Comparison of ENCODE assay signal across 20 cellular contexts in the genomic region with DNA sequence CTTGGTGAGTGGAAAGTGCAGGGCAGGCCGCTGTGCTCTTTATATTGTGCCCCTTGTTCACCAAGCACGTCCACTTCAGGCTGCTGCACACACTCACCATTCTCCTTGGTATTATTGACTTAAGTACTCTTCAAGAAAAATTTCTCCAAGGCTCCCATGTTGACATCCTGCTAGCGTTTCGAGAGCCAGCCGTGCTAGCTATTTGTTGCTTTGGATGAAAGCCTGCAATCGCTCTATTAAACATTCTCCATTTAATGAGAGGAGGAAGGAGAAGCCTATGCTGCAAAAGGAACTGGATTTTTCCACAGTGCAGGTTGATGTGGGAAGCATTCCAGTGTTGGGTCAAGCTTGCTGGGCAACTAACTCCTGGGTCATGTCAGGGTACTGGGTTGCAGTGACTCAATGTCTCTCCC.
DNase-seq lines count a peak whose midpoint lies in the region; ATAC-seq and TF ChIP-seq lines count a peak whose summit lies in the region.
"Had no signal": no experiment of that assay in that cellular context is flagged by ENCODE, and none has a peak within 500 bp of the region (broad histone marks: within the 10 kb centered on the region; RNA-seq: fewer than 3 reads in every experiment).

No MANE protein-coding gene starts in this region.

- H3K9me2 ChIP-seq in Loucy (replicated peaks; ENCODE audit: low read depth, low read length): no peaks in the 10 kb centered on the region

- no peaks in the 10 kb centered on the region for H3K27me3 Mint-ChIP-seq in activated naive CD8-positive, alpha-beta T cell treated with anti-CD3 and anti-CD28 coated beads for 36 hours

- no peak for TF ChIP-seq EP300 in upper lobe of left lung (IDR thresholded peaks at IDR 0.05)

- no peak overlapping the region for H3K4me3 ChIP-seq in Loucy (ENCODE audit: low read length, poor library complexity, severe bottlenecking)
- H3K4me3 ChIP-seq in body of pancreas: no peak overlapping the region
- H3K4me3 ChIP-seq in lower lobe of right lung: no peak overlapping the region
- no peak overlapping the region for H3K4me3 ChIP-seq in upper lobe of left lung
- H3K4me3 ChIP-seq: GM23248, HAP-1, K562 had no signal

- H3K9me3 ChIP-seq in Loucy (ENCODE audit: insufficient read depth, low read depth, low read length): peaks cover 3% of the 10 kb centered on the region; the same call in 1 of the 2 replicates
- no peaks in the 10 kb centered on the region for H3K9me3 ChIP-seq in body of pancreas
- H3K9me3 ChIP-seq in lower lobe of right lung: peaks cover 2% of the 10 kb centered on the region
- H3K9me3 ChIP-seq in upper lobe of left lung: no peaks in the 10 kb centered on the region
- H3K9me3 ChIP-seq: HAP-1 had no signal

- no peaks in the 10 kb centered on the region for H3K27me3 ChIP-seq in Loucy (ENCODE audit: insufficient read depth, low read length, poor library complexity, severe bottlenecking)
- H3K27me3 ChIP-seq in body of pancreas: no peaks in the 10 kb centered on the region
- no peaks in the 10 kb centered on the region for H3K27me3 ChIP-seq in lower lobe of right lung (ENCODE audit: low read depth)
- no peaks in the 10 kb centered on the region for H3K27me3 ChIP-seq in upper lobe of left lung

- DNase-seq in body of pancreas (peak in 2 of 4 donors; percentile 22 to 30), lower lobe of right lung (peak; percentile 78), upper lobe of left lung (peak in 1 of 2 donors; percentile 82)
- DNase-seq in stimulated activated CD4-positive, alpha-beta T cell treated with anti-CD3 and anti-CD28 coated beads, Interleukin-4, amount 100 ng/mL, for 1 hour: no peak
- no peak for DNase-seq in activated naive CD8-positive, alpha-beta T cell treated with anti-CD3 and anti-CD28 coated beads for 36 hours
- DNase-seq: ACHN, NCI-H2081, NCI-H510A treated with DMSO at 0.1 percent for 48 hours, NCI-H774, PC-3, SIG-M5, T-helper 1 cell had no signal

- no peak overlapping the region for H2AFZ ChIP-seq in Loucy (ENCODE audit: low read length)
- H2AFZ ChIP-seq: GM23248 had no signal

- H3F3A ChIP-seq in Loucy (ENCODE audit: low read depth): no peaks in the 10 kb centered on the region

- H3K27ac Mint-ChIP-seq in activated naive CD8-positive, alpha-beta T cell treated with anti-CD3 and anti-CD28 coated beads for 36 hours: no peak overlapping the region
- H3K27ac Mint-ChIP-seq: CD14-positive monocyte had no signal

- peak overlapping the region; percentile 29 for H3K9ac ChIP-seq in Loucy (ENCODE audit: low read depth, low read length, poor library complexity, severe bottlenecking)
- H3K9ac ChIP-seq: GM23248 had no signal

- H3K36me3 Mint-ChIP-seq in activated naive CD8-positive, alpha-beta T cell treated with anti-CD3 and anti-CD28 coated beads for 36 hours: no peaks in the 10 kb centered on the region
- H3K36me3 Mint-ChIP-seq: CD14-positive monocyte had no signal

- no peak for TF ChIP-seq CTCF in Loucy (conservative IDR thresholded peaks at IDR 0.05; ENCODE audit: low read length)
- no peak for TF ChIP-seq CTCF in body of pancreas (IDR thresholded peaks at IDR 0.05)
- no peak for TF ChIP-seq CTCF in lower lobe of right lung (IDR thresholded peaks at IDR 0.05)
- TF ChIP-seq CTCF in upper lobe of left lung (IDR thresholded peaks at IDR 0.05): no peak

- H3K9me3 Mint-ChIP-seq in activated naive CD8-positive, alpha-beta T cell treated with anti-CD3 and anti-CD28 coated beads for 36 hours: peaks cover 5% of the 10 kb centered on the region

- H3K4me1 ChIP-seq in Loucy (ENCODE audit: insufficient read depth, low read length, poor library complexity, severe bottlenecking) (peaks cover 54% of the 10 kb centered on the region), body of pancreas (peaks cover 18% of the 10 kb centered on the region), lower lobe of right lung (peaks cover 4% of the 10 kb centered on the region), upper lobe of left lung (peaks cover 0 to 15% (median 4%) of the 10 kb centered on the region in 4 donors)
- H3K4me1 ChIP-seq: HAP-1 had no signal

- H3K79me2 ChIP-seq in Loucy (ENCODE audit: insufficient read depth, low read length): no peaks in the 10 kb centered on the region

- no peaks in the 10 kb centered on the region for H4K20me1 ChIP-seq in Loucy (ENCODE audit: insufficient read depth, low read length, poor library complexity, severe bottlenecking)

- H3K36me3 ChIP-seq in Loucy (ENCODE audit: insufficient read depth, low read length) (no peaks in the 10 kb centered on the region; the same call in 1 of the 2 replicates), body of pancreas (replicated peaks in 1 of 2; ENCODE audit: insufficient read depth in 1 of 2, low read depth in 2 of 2) (no peaks in the 10 kb centered on the region), lower lobe of right lung (no peaks in the 10 kb centered on the region), upper lobe of left lung (no peaks in the 10 kb centered on the region)
- H3K36me3 ChIP-seq: HAP-1 had no signal

- peaks cover 22% of the 10 kb centered on the region for H3K4me1 Mint-ChIP-seq in activated naive CD8-positive, alpha-beta T cell treated with anti-CD3 and anti-CD28 coated beads for 36 hours

- H3K4me2 ChIP-seq in Loucy (ENCODE audit: low read depth, low read length, poor library complexity, severe bottlenecking): no peak overlapping the region

- TF ChIP-seq POLR2A in body of pancreas (IDR thresholded peaks at IDR 0.05) (no peak), upper lobe of left lung (IDR thresholded peaks at IDR 0.05) (no peak)

- H3K4me3 Mint-ChIP-seq in activated naive CD8-positive, alpha-beta T cell treated with anti-CD3 and anti-CD28 coated beads for 36 hours: no peak overlapping the region
- H3K4me3 Mint-ChIP-seq: CD14-positive monocyte had no signal

- peak; percentile 66 for ATAC-seq in body of pancreas
- peak; percentile 89 to 96 for ATAC-seq in lower lobe of right lung
- peak; percentile 48 to 83 for ATAC-seq in upper lobe of left lung (ENCODE audit: low FRiP score in 2 of 2)
- ATAC-seq in GM21723 (IDR thresholded peaks at IDR 0.05; ENCODE audit: unreplicated experiment): no peak
- ATAC-seq in HG03039 (IDR thresholded peaks at IDR 0.05; ENCODE audit: unreplicated experiment): no peak
- ATAC-seq: K562, PC-3, SK-N-SH treated with all-trans-retinoic acid at 6 μM for 48 hours had no signal

- 64 to 69% methylated on average over 6 of the region's 6 CpGs for whole genome bisulfite sequencing in body of pancreas, 2 donors
- WGBS in upper lobe of left lung, 2 donors: 62 to 68% methylated on average over 6 of the region's 6 CpGs

- intact Hi-C loops in body of pancreas (cut with DNase I) (no loop called here), lower lobe of right lung (cut with DNase I) (no loop called here)

- H3K27ac ChIP-seq in body of pancreas: peak overlapping the region in 1 of 4 donors; percentile 50
- H3K27ac ChIP-seq in lower lobe of right lung: peak overlapping the region; percentile 26
- H3K27ac ChIP-seq in upper lobe of left lung: peak overlapping the region in 2 of 4 donors; percentile 55 to 72
- H3K27ac ChIP-seq: GM23248 had no signal

Comparison
In these comparisons a context has a peak if more than half of its experiments do, and no peak if none do; other contexts are left out.
1. ATAC-seq: peak in body of pancreas (single experiment), lower lobe of right lung (2 of 2) and upper lobe of left lung (2 of 2); none in GM21723 (single experiment) and HG03039 (single experiment).